Comparison of ENCODE assay signal across 13 cellular contexts in the genomic region with DNA sequence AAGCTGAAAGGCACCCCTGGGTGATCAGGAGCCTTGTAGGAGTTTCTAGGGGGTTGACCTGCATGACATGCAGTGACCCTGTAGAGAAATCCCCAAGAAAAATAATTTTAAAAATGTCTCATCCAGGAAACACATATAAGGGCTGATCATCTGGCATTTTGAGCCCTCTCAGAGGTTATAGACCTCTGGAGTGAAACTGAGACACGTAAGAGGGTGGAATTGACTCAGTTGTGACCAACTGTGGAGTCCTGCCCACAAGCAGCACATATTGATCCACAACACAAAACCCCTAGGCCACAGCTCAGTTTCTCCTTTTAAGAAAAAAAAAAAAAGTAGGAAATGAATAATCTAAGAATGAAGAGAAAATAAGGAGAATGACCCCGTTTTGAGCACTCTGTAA. TPM values are rescaled to one million over a fixed set of nuclear protein-coding genes. Genes with fewer than 3 reads are reported as not detected.
DNase-seq lines count a peak whose midpoint lies in the region; ATAC-seq and TF ChIP-seq lines count a peak whose summit lies in the region.
"Had no signal": no experiment of that assay in that cellular context is flagged by ENCODE, and none has a peak within 500 bp of the region (broad histone marks: within the 10 kb centered on the region; RNA-seq: fewer than 3 reads in every experiment).

No MANE protein-coding gene starts in this region.

- peak overlapping the region in 10 of 11 experiments; percentile 5 to 60 (median 27); a peak in 13 of 22 replicates for H3K4me2 ChIP-seq in BLaER1 treated with 17β-estradiol and CSF1 and Interleukin-3, amounts not matched to agents 10 nM and 100 nM

- H3K27ac ChIP-seq in BLaER1 treated with 17β-estradiol and CSF1 and Interleukin-3, amounts not matched to agents 10 nM and 100 nM = peak overlapping the region in 6 of 11 experiments; percentile 21 to 67 (median 54); a peak in 12 of 22 replicates
- H3K27ac ChIP-seq in prostate gland = no peak overlapping the region
- H3K27ac ChIP-seq: uterus, WERI-Rb-1 had no signal

- H3K36me3 ChIP-seq in BLaER1 treated with 17β-estradiol and CSF1 and Interleukin-3, amounts not matched to agents 10 nM and 100 nM = no peaks in the 10 kb centered on the region
- no peaks in the 10 kb centered on the region for H3K36me3 ChIP-seq in prostate gland
- H3K36me3 ChIP-seq: uterus, WERI-Rb-1 had no signal

- 77% methylated on average over 2 of the region's 2 CpGs for WGBS in prostate gland

- peaks cover 10 to 23% (median 15%) of the 10 kb centered on the region in 10 experiments; a peak in 19 of 20 replicates for H3K4me1 ChIP-seq in BLaER1 treated with 17β-estradiol and CSF1 and Interleukin-3, amounts not matched to agents 10 nM and 100 nM
- H3K4me1 ChIP-seq in prostate gland (replicated peaks) = no peaks in the 10 kb centered on the region
- H3K4me1 ChIP-seq: uterus had no signal

- H4K20me1 ChIP-seq in BLaER1 treated with 17β-estradiol and CSF1 and Interleukin-3, amounts not matched to agents 10 nM and 100 nM = no peaks in the 10 kb centered on the region

- DNase-seq in midbrain (lab: John Stamatoyannopoulos, UW) = no peak
- DNase-seq in prostate gland (ENCODE audit: low spot score) = no peak
- DNase-seq in mucosa of gallbladder (ENCODE audit: low spot score) = no peak
- DNase-seq in CD1c-positive myeloid dendritic cell (ENCODE audit: extremely low spot score) = no peak
- DNase-seq: activated naive CD4-positive, alpha-beta T cell treated with anti-CD3 and anti-CD28 coated beads, Interleukin-2, amount 50 U/mL, for 16 hours; mammary epithelial cell; NCI-H1092; uterus; WERI-Rb-1 had no signal

- H3K9me3 ChIP-seq in BLaER1 treated with 17β-estradiol and CSF1 and Interleukin-3, amounts not matched to agents 10 nM and 100 nM (replicated peaks in 1 of 11) = peaks cover 0 to 13% (median 8%) of the 10 kb centered on the region in 11 experiments; a peak in 12 of 22 replicates
- H3K9me3 ChIP-seq in prostate gland = no peaks in the 10 kb centered on the region
- H3K9me3 ChIP-seq: uterus had no signal

- no peak overlapping the region for H3K4me3 ChIP-seq in BLaER1 treated with 17β-estradiol and CSF1 and Interleukin-3, amounts not matched to agents 10 nM and 100 nM
- no peak overlapping the region for H3K4me3 ChIP-seq in prostate gland
- H3K4me3 ChIP-seq: uterus had no signal

- peak overlapping the region in 3 of 11 experiments; percentile 2 to 18 (median 5); a peak in 3 of 22 replicates for H3K9ac ChIP-seq in BLaER1 treated with 17β-estradiol and CSF1 and Interleukin-3, amounts not matched to agents 10 nM and 100 nM

- ATAC-seq in GM19035 (IDR thresholded peaks at IDR 0.05; ENCODE audit: unreplicated experiment) = peak; percentile 95
- peak; percentile 97 for ATAC-seq in HG02642 (IDR thresholded peaks at IDR 0.05; ENCODE audit: poor library complexity, unreplicated experiment)
- ATAC-seq in HG03460 (IDR thresholded peaks at IDR 0.05; ENCODE audit: unreplicated experiment) = peak; percentile 92

- no peak for TF ChIP-seq CTCF in prostate gland (IDR thresholded peaks at IDR 0.05)

- TF ChIP-seq POLR2A in prostate gland (IDR thresholded peaks at IDR 0.05) = no peak

- H3K27me3 ChIP-seq in BLaER1 treated with 17β-estradiol and CSF1 and Interleukin-3, amounts not matched to agents 10 nM and 100 nM = peaks cover 0 to 3% (median 0%) of the 10 kb centered on the region in 11 experiments; a peak in 2 of 22 replicates
- no peaks in the 10 kb centered on the region for H3K27me3 ChIP-seq in prostate gland (replicated peaks; ENCODE audit: insufficient read depth)
- H3K27me3 ChIP-seq: uterus had no signal

- intact Hi-C loops in prostate gland (cut with DNase I) = no loop called here

RNA-seq across cellular contexts. Expression of gene MTMR8, which starts 32.5 kb away (rescaled TPM):
- total RNA-seq in prostate gland = 1 to 10 TPM in 1 of 2 donors, under 1 TPM in 1; 0.82 to 1.8 TPM
- total RNA-seq in mucosa of gallbladder = 3.4 TPM

Comparison
In these comparisons a context has a peak if more than half of its experiments do, and no peak if none do; other contexts are left out.
1. H3K27ac ChIP-seq: peak in BLaER1 treated with 17β-estradiol and CSF1 and Interleukin-3, amounts not matched to agents 10 nM and 100 nM (6 of 11); none in prostate gland (0 of 2).
2. Peak in every context shown above with its lines, with median percentiles within 50 percentile points of each other: ATAC-seq.